ENCODE assay signal across 32 cellular contexts in genomic region chr19:16698914-16699313, GRCh38. TPM values are rescaled to one million over a fixed set of nuclear protein-coding genes. Genes with fewer than 3 reads are reported as not detected.
A peak's percentile ranks its signal among the peaks of the same experiment; 100 is the strongest.
DNase-seq lines count a peak whose midpoint lies in the region; ATAC-seq and TF ChIP-seq lines count a peak whose summit lies in the region.
"Had no signal": no experiment of that assay in that cellular context is flagged by ENCODE, and none has a peak within 500 bp of the region (broad histone marks: within the 10 kb centered on the region; RNA-seq: fewer than 3 reads in every experiment).

No MANE protein-coding gene starts in this region.

- 24 to 70% methylated on average over 5 of the region's 5 CpGs for WGBS in sigmoid colon, 2 donors

- ATAC-seq in left ventricle myocardium superior: peak; percentile 88
- ATAC-seq in activated naive CD4-positive, alpha-beta T cell treated with anti-CD3 and anti-CD28 coated beads, Interleukin-2, amount 50 U/mL, for 72 hours: no peak
- ATAC-seq: activated CD4-positive, alpha-beta T cell treated with anti-CD3 and anti-CD28 coated beads for 36 hours; activated naive CD8-positive, alpha-beta T cell treated with anti-CD3 and anti-CD28 coated beads, Interleukin-2, amount 50 U/mL, for 24 hours; body of pancreas; stimulated activated effector memory CD8-positive, alpha-beta T cell treated with anti-CD3 and anti-CD28 coated beads, Interleukin-12 subunit alpha, Interleukin-12 subunit beta, amount 100 ng/mL, for 72 hours; T-helper 17 cell had no signal

- H3K36me3 ChIP-seq in adipocyte (ENCODE audit: control insufficient read depth, insufficient read depth, low read length, severe bottlenecking) (no peaks in the 10 kb centered on the region), sigmoid colon (no peaks in the 10 kb centered on the region)
- H3K36me3 ChIP-seq: BE2C had no signal

- H3K27ac Mint-ChIP-seq in activated naive CD4-positive, alpha-beta T cell treated with anti-CD3 and anti-CD28 coated beads, Interleukin-2, amount 50 U/mL, for 72 hours: peak overlapping the region in 1 of 2 donors; percentile 29
- no peak overlapping the region for H3K27ac Mint-ChIP-seq in activated T-cell treated with anti-CD3 and anti-CD28 coated beads, Interleukin-2, amount 50 U/mL, for 24 hours
- H3K27ac Mint-ChIP-seq: activated CD4-positive, alpha-beta T cell treated with anti-CD3 and anti-CD28 coated beads for 36 hours; activated naive CD8-positive, alpha-beta T cell treated with anti-CD3 and anti-CD28 coated beads, Interleukin-2, amount 50 U/mL, for 24 hours; CD8-positive, alpha-beta memory T cell; stimulated activated effector memory CD8-positive, alpha-beta T cell treated with anti-CD3 and anti-CD28 coated beads, Interleukin-12 subunit alpha, Interleukin-12 subunit beta, amount 100 ng/mL, for 72 hours; T-helper 17 cell had no signal

- intact Hi-C loops in left ventricle myocardium superior (cut with micrococcal nuclease): no loop called here
- intact Hi-C loops in sigmoid colon (cut with DNase I): no loop called here

- DNase-seq in NCI-H2171 (lab: John Stamatoyannopoulos, UW) (peak; percentile 13), adipocyte (ENCODE audit: low read depth) (peak; percentile 1), left ventricle myocardium superior (peak; percentile 70), sigmoid colon (peak; percentile 73), foreskin fibroblast (no peak)
- DNase-seq in activated naive CD4-positive, alpha-beta T cell treated with anti-CD3 and anti-CD28 coated beads, Interleukin-2, amount 50 U/mL, for 72 hours (ENCODE audit: low spot score in 2 of 2): no peak
- DNase-seq in activated CD4-positive, CD25-positive, alpha-beta regulatory T cell treated with anti-CD3 and anti-CD28 coated beads, Interleukin-2, amount 50 U/mL, for 72 hours: no peak
- no peak for DNase-seq in activated T-cell treated with anti-CD3 and anti-CD28 coated beads, Interleukin-2, amount 50 U/mL, for 24 hours
- DNase-seq: ACHN; activated CD4-positive, alpha-beta T cell treated with anti-CD3 and anti-CD28 coated beads for 36 hours; activated CD8-positive, alpha-beta memory T cell treated with anti-CD3 and anti-CD28 coated beads for 24 hours; activated gamma-delta T cell treated with Interleukin-2 at 50 U/mL for 16 hours; activated naive CD8-positive, alpha-beta T cell treated with anti-CD3 and anti-CD28 coated beads, Interleukin-2, amount 50 U/mL, for 24 hours; activated T-cell treated with anti-CD3 and anti-CD28 coated beads, Interleukin-2, amount 50 U/mL, for 1 hour; BE2C; CD8-positive, alpha-beta memory T cell; cerebellar nuclear complex; kidney glomerular epithelial cell; mesendoderm; NCI-H187 treated with DMSO at 0.1 percent for 48 hours; nucleus accumbens; stimulated activated CD4-positive, alpha-beta T cell treated with anti-CD3 and anti-CD28 coated beads, Interleukin-4, amount 100 ng/mL, for 24 hours; substantia nigra; T-helper 17 cell had no signal

- no peaks in the 10 kb centered on the region for H3K27me3 Mint-ChIP-seq in activated T-cell treated with anti-CD3 and anti-CD28 coated beads, Interleukin-2, amount 50 U/mL, for 24 hours
- H3K27me3 Mint-ChIP-seq: activated CD4-positive, alpha-beta T cell treated with anti-CD3 and anti-CD28 coated beads for 36 hours; activated naive CD8-positive, alpha-beta T cell treated with anti-CD3 and anti-CD28 coated beads, Interleukin-2, amount 50 U/mL, for 24 hours; T-helper 17 cell had no signal

- TF ChIP-seq POLR2A in sigmoid colon (IDR thresholded peaks at IDR 0.05): no peak

- H3K9me3 ChIP-seq in adipocyte (ENCODE audit: control insufficient read depth, low read length) (no peaks in the 10 kb centered on the region), sigmoid colon (no peaks in the 10 kb centered on the region)
- H3K9me3 ChIP-seq: BE2C, body of pancreas had no signal

- no peak overlapping the region for H3K27ac ChIP-seq in sigmoid colon
- H3K27ac ChIP-seq: body of pancreas, SK-N-MC had no signal

- H3K36me3 Mint-ChIP-seq in activated naive CD4-positive, alpha-beta T cell treated with anti-CD3 and anti-CD28 coated beads, Interleukin-2, amount 50 U/mL, for 72 hours: no peaks in the 10 kb centered on the region
- no peaks in the 10 kb centered on the region for H3K36me3 Mint-ChIP-seq in activated T-cell treated with anti-CD3 and anti-CD28 coated beads, Interleukin-2, amount 50 U/mL, for 24 hours (ENCODE audit: low read depth)
- H3K36me3 Mint-ChIP-seq: stimulated activated effector memory CD8-positive, alpha-beta T cell treated with anti-CD3 and anti-CD28 coated beads, Interleukin-12 subunit alpha, Interleukin-12 subunit beta, amount 100 ng/mL, for 72 hours had no signal

- H3K4me1 Mint-ChIP-seq in activated T-cell treated with anti-CD3 and anti-CD28 coated beads, Interleukin-2, amount 50 U/mL, for 24 hours (ENCODE audit: low read depth): no peaks in the 10 kb centered on the region
- H3K4me1 Mint-ChIP-seq: activated CD4-positive, alpha-beta T cell treated with anti-CD3 and anti-CD28 coated beads for 36 hours; activated naive CD8-positive, alpha-beta T cell treated with anti-CD3 and anti-CD28 coated beads, Interleukin-2, amount 50 U/mL, for 24 hours; CD8-positive, alpha-beta memory T cell; stimulated activated effector memory CD8-positive, alpha-beta T cell treated with anti-CD3 and anti-CD28 coated beads, Interleukin-12 subunit alpha, Interleukin-12 subunit beta, amount 100 ng/mL, for 72 hours; T-helper 17 cell had no signal

- no peak for TF ChIP-seq EP300 in sigmoid colon (IDR thresholded peaks at IDR 0.05)

- no peak overlapping the region for H3K4me3 ChIP-seq in adipocyte (ENCODE audit: low read length)
- H3K4me3 ChIP-seq in sigmoid colon: no peak overlapping the region
- no peak overlapping the region for H3K4me3 ChIP-seq in foreskin fibroblast (ENCODE audit: low read depth in 1 of 2, low read length in 2 of 2)
- H3K4me3 ChIP-seq: body of pancreas, SK-N-MC had no signal

- no peak for TF ChIP-seq CTCF in sigmoid colon (IDR thresholded peaks at IDR 0.05)
- TF ChIP-seq CTCF in foreskin fibroblast (IDR thresholded peaks at IDR 0.05; ENCODE audit: low read depth, low read length): no peak

- H3K4me1 ChIP-seq in adipocyte (ENCODE audit: control insufficient read depth, insufficient read depth, low read length): peaks cover 18% of the 10 kb centered on the region
- no peaks in the 10 kb centered on the region for H3K4me1 ChIP-seq in sigmoid colon
- H3K4me1 ChIP-seq: BE2C, body of pancreas had no signal

- no peaks in the 10 kb centered on the region for H3K9me3 Mint-ChIP-seq in activated naive CD4-positive, alpha-beta T cell treated with anti-CD3 and anti-CD28 coated beads, Interleukin-2, amount 50 U/mL, for 72 hours
- peaks cover 2% of the 10 kb centered on the region for H3K9me3 Mint-ChIP-seq in activated T-cell treated with anti-CD3 and anti-CD28 coated beads, Interleukin-2, amount 50 U/mL, for 24 hours
- H3K9me3 Mint-ChIP-seq: activated naive CD8-positive, alpha-beta T cell treated with anti-CD3 and anti-CD28 coated beads, Interleukin-2, amount 50 U/mL, for 24 hours; stimulated activated effector memory CD8-positive, alpha-beta T cell treated with anti-CD3 and anti-CD28 coated beads, Interleukin-12 subunit alpha, Interleukin-12 subunit beta, amount 100 ng/mL, for 72 hours had no signal

- H3K27me3 ChIP-seq in adipocyte (replicated peaks; ENCODE audit: control insufficient read depth, insufficient read depth, low read length) (peaks cover 4% of the 10 kb centered on the region), sigmoid colon (no peaks in the 10 kb centered on the region)
- H3K27me3 ChIP-seq: BE2C, body of pancreas had no signal

- no peak overlapping the region for H3K9ac ChIP-seq in adipocyte (ENCODE audit: low read length)

- no peak overlapping the region for H3K4me3 Mint-ChIP-seq in activated T-cell treated with anti-CD3 and anti-CD28 coated beads, Interleukin-2, amount 50 U/mL, for 24 hours
- H3K4me3 Mint-ChIP-seq: activated CD4-positive, alpha-beta T cell treated with anti-CD3 and anti-CD28 coated beads for 36 hours; activated naive CD8-positive, alpha-beta T cell treated with anti-CD3 and anti-CD28 coated beads, Interleukin-2, amount 50 U/mL, for 24 hours; stimulated activated effector memory CD8-positive, alpha-beta T cell treated with anti-CD3 and anti-CD28 coated beads, Interleukin-12 subunit alpha, Interleukin-12 subunit beta, amount 100 ng/mL, for 72 hours; T-helper 17 cell had no signal

RNA-seq across cellular contexts. Expression of gene NWD1, which starts 20.7 kb away (rescaled TPM):
- not detected for total RNA-seq in left ventricle myocardium superior
- under 1 TPM in 1 of 4 donors, not detected in 3; under 0.01 TPM for total RNA-seq in sigmoid colon
- polyA plus RNA-seq in sigmoid colon: under 1 TPM in 2 of 3 donors, not detected in 1; under 0.01 to 0.07 TPM
- total RNA-seq in activated naive CD4-positive, alpha-beta T cell treated with anti-CD3 and anti-CD28 coated beads, Interleukin-2, amount 50 U/mL, for 72 hours: not detected
- total RNA-seq: activated CD4-positive, alpha-beta T cell treated with anti-CD3 and anti-CD28 coated beads for 36 hours; CD8-positive, alpha-beta memory T cell; dermis microvascular lymphatic vessel endothelial cell; fibroblast of lung; G401; H1; RPMI7951 had no signal
- polyA plus RNA-seq: CD8-positive, alpha-beta memory T cell; fibroblast of lung had no signal

RNA-seq across cellular contexts. Expression of gene TMEM38A, which starts 38.0 kb away (rescaled TPM):
- 50.5 TPM for total RNA-seq in left ventricle myocardium superior
- total RNA-seq in sigmoid colon: 1 to 10 TPM; 2.3 to 7.5 (median 4.2) TPM
- polyA plus RNA-seq in sigmoid colon: 1 to 10 TPM; 1.2 to 5.5 (median 2.3) TPM
- total RNA-seq in activated naive CD4-positive, alpha-beta T cell treated with anti-CD3 and anti-CD28 coated beads, Interleukin-2, amount 50 U/mL, for 72 hours: 1 to 10 TPM; 1.6 to 2.5 TPM
- polyA plus RNA-seq: CD8-positive, alpha-beta memory T cell had no signal

RNA-seq across cellular contexts. Expression of gene SMIM7, which starts 39.0 kb away (rescaled TPM):
- total RNA-seq in left ventricle myocardium superior: 32.5 TPM
- 100 to 1,000 TPM in 2 of 4 donors, 10 to 100 TPM in 2; 65.2 to 110 (median 86.2) TPM for total RNA-seq in sigmoid colon
- 10 to 100 TPM; 82.5 to 99.7 (median 88.5) TPM for polyA plus RNA-seq in sigmoid colon
- 10 to 100 TPM; 44.0 to 45.8 TPM for total RNA-seq in activated naive CD4-positive, alpha-beta T cell treated with anti-CD3 and anti-CD28 coated beads, Interleukin-2, amount 50 U/mL, for 72 hours

Comparison
In these comparisons a context has a peak if more than half of its experiments do, and no peak if none do; other contexts are left out.
1. DNase-seq: peak in NCI-H2171 (single experiment), adipocyte (single experiment), left ventricle myocardium superior (single experiment) and sigmoid colon (single experiment); none in foreskin fibroblast (0 of 2), activated naive CD4-positive, alpha-beta T cell treated with anti-CD3 and anti-CD28 coated beads, Interleukin-2, amount 50 U/mL, for 72 hours (0 of 2), activated CD4-positive, CD25-positive, alpha-beta regulatory T cell treated with anti-CD3 and anti-CD28 coated beads, Interleukin-2, amount 50 U/mL, for 72 hours (single experiment) and activated T-cell treated with anti-CD3 and anti-CD28 coated beads, Interleukin-2, amount 50 U/mL, for 24 hours (single experiment).